18 cellular contexts compared by ENCODE assay signal in the genomic region with DNA sequence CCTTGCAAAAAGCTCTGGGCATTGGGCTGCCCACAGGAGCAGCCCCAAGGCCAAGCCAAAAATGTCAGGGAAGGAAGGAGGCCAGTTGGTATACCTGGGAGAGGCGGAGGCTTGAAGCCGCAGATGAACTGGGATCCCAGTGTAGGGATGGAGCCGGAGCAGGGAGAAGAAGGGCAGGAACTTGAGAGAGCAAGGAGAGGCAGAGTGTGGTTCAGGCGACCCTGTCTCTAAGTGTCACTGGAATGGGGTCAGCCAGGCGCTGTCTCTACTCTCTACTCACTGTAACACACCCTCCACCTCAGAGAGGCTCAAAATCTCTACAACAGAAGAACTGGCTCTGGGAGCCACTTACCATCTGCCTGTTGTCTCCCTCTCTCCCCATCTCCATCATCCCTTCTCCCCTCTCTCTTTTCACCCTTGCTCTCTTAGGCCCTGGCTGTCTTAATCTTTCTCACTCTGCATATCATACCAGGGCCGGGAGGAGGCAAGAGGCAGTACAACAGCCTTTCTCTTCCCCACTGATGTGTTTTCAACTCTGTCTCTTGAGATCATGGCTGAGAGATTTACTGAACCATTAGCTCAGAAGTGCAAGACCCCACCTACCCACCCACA.
"Had no signal": no experiment of that assay in that cellular context is flagged by ENCODE, and none has a peak within 500 bp of the region (broad histone marks: within the 10 kb centered on the region; RNA-seq: fewer than 3 reads in every experiment).

No MANE protein-coding gene starts in this region.

- H3K4me1 ChIP-seq: parathyroid adenoma, thyroid gland had no signal

- H3K4me1 Mint-ChIP-seq: activated CD4-positive, alpha-beta T cell treated with anti-CD3 and anti-CD28 coated beads, Interleukin-2, amount 10 ng/mL, durations not matched to agents 7 days and 5 days; activated naive CD8-positive, alpha-beta T cell treated with anti-CD3 and anti-CD28 coated beads for 36 hours; stimulated activated effector memory CD8-positive, alpha-beta T cell treated with anti-CD3 and anti-CD28 coated beads, Interleukin-12 subunit alpha, Interleukin-12 subunit beta, amount 100 ng/mL, for 72 hours had no signal

- H2AFZ ChIP-seq: parathyroid adenoma had no signal

- H3K9ac ChIP-seq: parathyroid adenoma had no signal

- H3K27me3 ChIP-seq: sigmoid colon, thyroid gland had no signal

- DNase-seq: activated CD4-positive, alpha-beta T cell treated with anti-CD3 and anti-CD28 coated beads, Interleukin-2, amount 10 ng/mL, durations not matched to agents 7 days and 5 days; activated CD4-positive, CD25-positive, alpha-beta regulatory T cell; activated naive CD8-positive, alpha-beta T cell treated with anti-CD3 and anti-CD28 coated beads for 36 hours; activated T-cell treated with anti-CD3 and anti-CD28 coated beads for 4 hours; amniotic stem cell; foreskin melanocyte; glutamatergic neuron; hypothalamus; left cardiac atrium; mesenchymal stem cell; naive thymus-derived CD4-positive, alpha-beta T cell; sigmoid colon; stimulated activated CD4-positive, alpha-beta T cell treated with anti-CD3 and anti-CD28 coated beads, Interleukin-4, amount 100 ng/mL, for 24 hours; T-helper 1 cell; T-helper 9 cell; thyroid gland had no signal

- H3K9me3 ChIP-seq: sigmoid colon, thyroid gland had no signal

- H3K27me3 Mint-ChIP-seq: activated naive CD8-positive, alpha-beta T cell treated with anti-CD3 and anti-CD28 coated beads for 36 hours had no signal

- H3K36me3 ChIP-seq: sigmoid colon, thyroid gland had no signal

- H3K9me3 Mint-ChIP-seq: activated CD4-positive, alpha-beta T cell treated with anti-CD3 and anti-CD28 coated beads, Interleukin-2, amount 10 ng/mL, durations not matched to agents 7 days and 5 days; activated naive CD8-positive, alpha-beta T cell treated with anti-CD3 and anti-CD28 coated beads for 36 hours; naive thymus-derived CD4-positive, alpha-beta T cell; stimulated activated effector memory CD8-positive, alpha-beta T cell treated with anti-CD3 and anti-CD28 coated beads, Interleukin-12 subunit alpha, Interleukin-12 subunit beta, amount 100 ng/mL, for 72 hours had no signal

- H3K27ac Mint-ChIP-seq: activated CD4-positive, alpha-beta T cell treated with anti-CD3 and anti-CD28 coated beads, Interleukin-2, amount 10 ng/mL, durations not matched to agents 7 days and 5 days; activated naive CD8-positive, alpha-beta T cell treated with anti-CD3 and anti-CD28 coated beads for 36 hours; naive thymus-derived CD4-positive, alpha-beta T cell; stimulated activated effector memory CD8-positive, alpha-beta T cell treated with anti-CD3 and anti-CD28 coated beads, Interleukin-12 subunit alpha, Interleukin-12 subunit beta, amount 100 ng/mL, for 72 hours had no signal

- ATAC-seq: left cardiac atrium; naive thymus-derived CD4-positive, alpha-beta T cell; stimulated activated effector memory CD8-positive, alpha-beta T cell treated with anti-CD3 and anti-CD28 coated beads, Interleukin-12 subunit alpha, Interleukin-12 subunit beta, amount 100 ng/mL, for 72 hours had no signal

- H3K36me3 Mint-ChIP-seq: activated naive CD8-positive, alpha-beta T cell treated with anti-CD3 and anti-CD28 coated beads for 36 hours; naive thymus-derived CD4-positive, alpha-beta T cell; stimulated activated effector memory CD8-positive, alpha-beta T cell treated with anti-CD3 and anti-CD28 coated beads, Interleukin-12 subunit alpha, Interleukin-12 subunit beta, amount 100 ng/mL, for 72 hours had no signal

- H3K79me2 ChIP-seq: parathyroid adenoma had no signal

- H3K4me3 Mint-ChIP-seq: activated CD4-positive, alpha-beta T cell treated with anti-CD3 and anti-CD28 coated beads, Interleukin-2, amount 10 ng/mL, durations not matched to agents 7 days and 5 days; activated naive CD8-positive, alpha-beta T cell treated with anti-CD3 and anti-CD28 coated beads for 36 hours; naive thymus-derived CD4-positive, alpha-beta T cell; stimulated activated effector memory CD8-positive, alpha-beta T cell treated with anti-CD3 and anti-CD28 coated beads, Interleukin-12 subunit alpha, Interleukin-12 subunit beta, amount 100 ng/mL, for 72 hours had no signal

- H3K27ac ChIP-seq: parathyroid adenoma, sigmoid colon, thyroid gland had no signal

- H3K4me3 ChIP-seq: sigmoid colon, thyroid gland had no signal
